In genomic region chr1:23149110-23149509, GRCh38 we compare ENCODE assay signal across 15 cellular contexts. TPM values are rescaled to one million over a fixed set of nuclear protein-coding genes. Genes with fewer than 3 reads are reported as not detected.
A peak's percentile ranks its signal among the peaks of the same experiment; 100 is the strongest.
DNase-seq lines count a peak whose midpoint lies in the region; ATAC-seq and TF ChIP-seq lines count a peak whose summit lies in the region.
"Had no signal": no experiment of that assay in that cellular context is flagged by ENCODE, and none has a peak within 500 bp of the region (broad histone marks: within the 10 kb centered on the region; RNA-seq: fewer than 3 reads in every experiment).

No MANE protein-coding gene starts in this region.

- H3K27ac ChIP-seq in cardiac muscle cell = peak overlapping the region; percentile 38

- in situ Hi-C loops in KBM-7 (cut with MboI; ENCODE audit: low pct_unique_long_range_greater_than_20kb, low sequenced_read_pairs) (no loop called here), GM13977 (cut with MboI; ENCODE audit: low pct_unique_long_range_greater_than_20kb, low sequenced_read_pairs, unreplicated experiment) (no loop called here)

- intact Hi-C loops in Right ventricle myocardium inferior (cut with DNase I) = no loop called here

- no peaks in the 10 kb centered on the region for H3K36me3 ChIP-seq in cardiac muscle cell

- H3K9me3 ChIP-seq in cardiac muscle cell (ENCODE audit: low read depth) = no peaks in the 10 kb centered on the region

- TF ChIP-seq CTCF in cardiac muscle cell (IDR thresholded peaks at IDR 0.05; ENCODE audit: low read depth, low read length) (no peak), chondrocyte (IDR thresholded peaks at IDR 0.05) (no peak), GM13977 (IDR thresholded peaks at IDR 0.05; ENCODE audit: extremely low read depth, insufficient read depth, missing control alignments) (no peak)

- ATAC-seq in Right ventricle myocardium inferior = no peak
- ATAC-seq in stimulated activated naive B cell treated with anti-CD40 and anti-IgM and Interleukin-4, amounts not matched to agents 10 μg/mL and 1 μg/mL and 100 μg/mL, for 72 hours (replicated peaks) = peak; percentile 62 to 77

- peaks cover 13% of the 10 kb centered on the region for H3K4me1 ChIP-seq in cardiac muscle cell (ENCODE audit: low read depth)

- no peaks in the 10 kb centered on the region for H3K27me3 Mint-ChIP-seq in chondrocyte (ENCODE audit: low read depth)
- H3K27me3 Mint-ChIP-seq in stimulated activated naive B cell treated with anti-CD40 and anti-IgM and Interleukin-4, amounts not matched to agents 10 μg/mL and 1 μg/mL and 100 μg/mL, for 72 hours = no peaks in the 10 kb centered on the region
- H3K27me3 Mint-ChIP-seq: brain had no signal

- no peak for DNase-seq in cardiac muscle cell (ENCODE audit: low read depth in 1 of 2, low spot score in 1 of 2)
- DNase-seq in Right ventricle myocardium inferior (ENCODE audit: missing footprints) = no peak
- DNase-seq in KBM-7 = peak; percentile 23
- no peak for DNase-seq in chondrocyte (ENCODE audit: low spot score)
- DNase-seq in stimulated activated naive B cell treated with anti-CD40 and anti-IgM and Interleukin-4, amounts not matched to agents 10 μg/mL and 1 μg/mL and 100 μg/mL, for 72 hours = no peak
- no peak for DNase-seq in NCI-H1092 (lab: John Stamatoyannopoulos, UW)
- DNase-seq in GM13977 (ENCODE audit: low spot score) = no peak
- DNase-seq in erythroblast (lab: John Stamatoyannopoulos, UW) = no peak
- DNase-seq: activated T-cell treated with anti-CD3 and anti-CD28 coated beads for 4 hours; NCI-H1436 treated with DMSO at 0.1 percent for 48 hours; NK-92 treated with Interleukin-12 subunit alpha and Interleukin-12 subunit beta, amount 100 ng/mL, for 24 hours; stimulated activated CD4-positive, alpha-beta T cell treated with anti-CD3 and anti-CD28 coated beads, Interleukin-4, amount 100 ng/mL, for 4 hours; substantia nigra; T-helper 9 cell had no signal

- H3K4me3 ChIP-seq in cardiac muscle cell = no peak overlapping the region

- no peaks in the 10 kb centered on the region for H3K27me3 ChIP-seq in cardiac muscle cell

- TF ChIP-seq POLR2A in erythroblast (IDR thresholded peaks at IDR 0.05; ENCODE audit: low read length) = no peak

- H3K27ac Mint-ChIP-seq in chondrocyte (ENCODE audit: unreplicated experiment) = peak overlapping the region; percentile 38
- H3K27ac Mint-ChIP-seq in stimulated activated naive B cell treated with anti-CD40 and anti-IgM and Interleukin-4, amounts not matched to agents 10 μg/mL and 1 μg/mL and 100 μg/mL, for 72 hours = no peak overlapping the region

- H3K4me1 Mint-ChIP-seq in chondrocyte (ENCODE audit: low read depth) = peaks cover 37% of the 10 kb centered on the region
- peaks cover 9 to 36% of the 10 kb centered on the region in 2 donors for H3K4me1 Mint-ChIP-seq in stimulated activated naive B cell treated with anti-CD40 and anti-IgM and Interleukin-4, amounts not matched to agents 10 μg/mL and 1 μg/mL and 100 μg/mL, for 72 hours

- no peaks in the 10 kb centered on the region for H3K9me3 Mint-ChIP-seq in chondrocyte (ENCODE audit: low read depth)
- H3K9me3 Mint-ChIP-seq in stimulated activated naive B cell treated with anti-CD40 and anti-IgM and Interleukin-4, amounts not matched to agents 10 μg/mL and 1 μg/mL and 100 μg/mL, for 72 hours = no peaks in the 10 kb centered on the region
- H3K9me3 Mint-ChIP-seq: brain had no signal

- no peak overlapping the region for H3K4me3 Mint-ChIP-seq in chondrocyte (ENCODE audit: unreplicated experiment)
- no peak overlapping the region for H3K4me3 Mint-ChIP-seq in stimulated activated naive B cell treated with anti-CD40 and anti-IgM and Interleukin-4, amounts not matched to agents 10 μg/mL and 1 μg/mL and 100 μg/mL, for 72 hours
- H3K4me3 Mint-ChIP-seq: brain had no signal

- no peaks in the 10 kb centered on the region for H3K36me3 Mint-ChIP-seq in chondrocyte (ENCODE audit: low read depth)
- H3K36me3 Mint-ChIP-seq in stimulated activated naive B cell treated with anti-CD40 and anti-IgM and Interleukin-4, amounts not matched to agents 10 μg/mL and 1 μg/mL and 100 μg/mL, for 72 hours = peaks cover 4 to 7% of the 10 kb centered on the region in 2 donors

RNA-seq across cellular contexts. Expression of gene LUZP1, which starts 19.5 kb away (rescaled TPM):
- 19.7 and 26.6 TPM in 2 replicates for total RNA-seq in cardiac muscle cell
- polyA plus RNA-seq in cardiac muscle cell = 34.2 and 35.2 TPM in 2 replicates
- 30.4 TPM for total RNA-seq in Right ventricle myocardium inferior
- 55.5 to 67.7 TPM (median 58.0 TPM) in 3 replicates for total RNA-seq in chondrocyte
